In the genomic region with DNA sequence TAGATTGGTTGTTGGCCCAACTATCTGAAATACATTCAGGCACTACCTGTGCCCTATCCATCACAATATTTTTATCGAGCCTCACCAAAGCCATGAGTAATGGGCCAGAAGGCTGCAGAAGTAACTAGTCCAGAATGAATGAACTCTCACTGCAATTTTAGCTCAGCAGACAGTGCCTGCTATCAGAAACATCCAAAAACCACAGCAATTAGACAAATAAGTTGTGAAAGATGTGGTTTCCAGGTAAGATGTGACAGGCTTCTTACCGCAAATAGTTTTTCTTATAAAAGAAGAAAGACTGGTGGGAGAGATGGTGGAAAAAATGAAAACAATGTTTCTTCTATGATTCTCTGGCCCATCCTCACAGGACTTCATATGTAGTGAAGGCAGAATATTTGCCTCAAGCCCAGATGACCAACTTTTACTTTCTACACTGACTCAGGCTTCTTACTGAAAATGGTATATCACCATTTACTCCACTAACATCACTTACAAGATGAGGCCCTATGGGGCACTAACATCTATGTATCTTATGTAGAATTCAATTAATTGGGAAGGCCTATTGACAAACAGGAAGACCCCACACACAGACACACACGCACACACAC, we compare ENCODE assay signal across 1 cellular context.
TF ChIP-seq lines count a peak whose summit lies in the region.

No MANE protein-coding gene starts in this region.

TF ChIP-seq in WTC11, 78 proteins besides CTCF, POLR2A, EP300 and RAD21 (continued from another document):
- TF ChIP-seq, protein P1, sequence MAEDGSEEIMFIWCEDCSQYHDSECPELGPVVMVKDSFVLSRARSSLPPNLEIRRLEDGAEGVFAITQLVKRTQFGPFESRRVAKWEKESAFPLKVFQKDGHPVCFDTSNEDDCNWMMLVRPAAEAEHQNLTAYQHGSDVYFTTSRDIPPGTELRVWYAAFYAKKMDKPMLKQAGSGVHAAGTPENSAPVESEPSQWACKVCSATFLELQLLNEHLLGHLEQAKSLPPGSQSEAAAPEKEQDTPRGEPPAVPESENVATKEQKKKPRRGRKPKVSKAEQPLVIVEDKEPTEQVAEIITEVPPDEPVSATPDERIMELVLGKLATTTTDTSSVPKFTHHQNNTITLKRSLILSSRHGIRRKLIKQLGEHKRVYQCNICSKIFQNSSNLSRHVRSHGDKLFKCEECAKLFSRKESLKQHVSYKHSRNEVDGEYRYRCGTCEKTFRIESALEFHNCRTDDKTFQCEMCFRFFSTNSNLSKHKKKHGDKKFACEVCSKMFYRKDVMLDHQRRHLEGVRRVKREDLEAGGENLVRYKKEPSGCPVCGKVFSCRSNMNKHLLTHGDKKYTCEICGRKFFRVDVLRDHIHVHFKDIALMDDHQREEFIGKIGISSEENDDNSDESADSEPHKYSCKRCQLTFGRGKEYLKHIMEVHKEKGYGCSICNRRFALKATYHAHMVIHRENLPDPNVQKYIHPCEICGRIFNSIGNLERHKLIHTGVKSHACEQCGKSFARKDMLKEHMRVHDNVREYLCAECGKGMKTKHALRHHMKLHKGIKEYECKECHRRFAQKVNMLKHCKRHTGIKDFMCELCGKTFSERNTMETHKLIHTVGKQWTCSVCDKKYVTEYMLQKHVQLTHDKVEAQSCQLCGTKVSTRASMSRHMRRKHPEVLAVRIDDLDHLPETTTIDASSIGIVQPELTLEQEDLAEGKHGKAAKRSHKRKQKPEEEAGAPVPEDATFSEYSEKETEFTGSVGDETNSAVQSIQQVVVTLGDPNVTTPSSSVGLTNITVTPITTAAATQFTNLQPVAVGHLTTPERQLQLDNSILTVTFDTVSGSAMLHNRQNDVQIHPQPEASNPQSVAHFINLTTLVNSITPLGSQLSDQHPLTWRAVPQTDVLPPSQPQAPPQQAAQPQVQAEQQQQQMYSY (CRISPR knock-in tag; IDR thresholded peaks at IDR 0.05) = no peak
- no peak for TF ChIP-seq TEAD4 (CRISPR knock-in tag; IDR thresholded peaks at IDR 0.05)
- TF ChIP-seq USF2 (CRISPR knock-in tag; IDR thresholded peaks at IDR 0.05) = no peak
- TF ChIP-seq, protein P2, sequence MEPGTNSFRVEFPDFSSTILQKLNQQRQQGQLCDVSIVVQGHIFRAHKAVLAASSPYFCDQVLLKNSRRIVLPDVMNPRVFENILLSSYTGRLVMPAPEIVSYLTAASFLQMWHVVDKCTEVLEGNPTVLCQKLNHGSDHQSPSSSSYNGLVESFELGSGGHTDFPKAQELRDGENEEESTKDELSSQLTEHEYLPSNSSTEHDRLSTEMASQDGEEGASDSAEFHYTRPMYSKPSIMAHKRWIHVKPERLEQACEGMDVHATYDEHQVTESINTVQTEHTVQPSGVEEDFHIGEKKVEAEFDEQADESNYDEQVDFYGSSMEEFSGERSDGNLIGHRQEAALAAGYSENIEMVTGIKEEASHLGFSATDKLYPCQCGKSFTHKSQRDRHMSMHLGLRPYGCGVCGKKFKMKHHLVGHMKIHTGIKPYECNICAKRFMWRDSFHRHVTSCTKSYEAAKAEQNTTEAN (CRISPR knock-in tag; IDR thresholded peaks at IDR 0.05) = no peak
- TF ChIP-seq, protein P3, sequence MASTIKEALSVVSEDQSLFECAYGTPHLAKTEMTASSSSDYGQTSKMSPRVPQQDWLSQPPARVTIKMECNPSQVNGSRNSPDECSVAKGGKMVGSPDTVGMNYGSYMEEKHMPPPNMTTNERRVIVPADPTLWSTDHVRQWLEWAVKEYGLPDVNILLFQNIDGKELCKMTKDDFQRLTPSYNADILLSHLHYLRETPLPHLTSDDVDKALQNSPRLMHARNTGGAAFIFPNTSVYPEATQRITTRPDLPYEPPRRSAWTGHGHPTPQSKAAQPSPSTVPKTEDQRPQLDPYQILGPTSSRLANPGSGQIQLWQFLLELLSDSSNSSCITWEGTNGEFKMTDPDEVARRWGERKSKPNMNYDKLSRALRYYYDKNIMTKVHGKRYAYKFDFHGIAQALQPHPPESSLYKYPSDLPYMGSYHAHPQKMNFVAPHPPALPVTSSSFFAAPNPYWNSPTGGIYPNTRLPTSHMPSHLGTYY (CRISPR knock-in tag; IDR thresholded peaks at IDR 0.05) = no peak
